8 cellular contexts compared by ENCODE assay signal in the genomic region with DNA sequence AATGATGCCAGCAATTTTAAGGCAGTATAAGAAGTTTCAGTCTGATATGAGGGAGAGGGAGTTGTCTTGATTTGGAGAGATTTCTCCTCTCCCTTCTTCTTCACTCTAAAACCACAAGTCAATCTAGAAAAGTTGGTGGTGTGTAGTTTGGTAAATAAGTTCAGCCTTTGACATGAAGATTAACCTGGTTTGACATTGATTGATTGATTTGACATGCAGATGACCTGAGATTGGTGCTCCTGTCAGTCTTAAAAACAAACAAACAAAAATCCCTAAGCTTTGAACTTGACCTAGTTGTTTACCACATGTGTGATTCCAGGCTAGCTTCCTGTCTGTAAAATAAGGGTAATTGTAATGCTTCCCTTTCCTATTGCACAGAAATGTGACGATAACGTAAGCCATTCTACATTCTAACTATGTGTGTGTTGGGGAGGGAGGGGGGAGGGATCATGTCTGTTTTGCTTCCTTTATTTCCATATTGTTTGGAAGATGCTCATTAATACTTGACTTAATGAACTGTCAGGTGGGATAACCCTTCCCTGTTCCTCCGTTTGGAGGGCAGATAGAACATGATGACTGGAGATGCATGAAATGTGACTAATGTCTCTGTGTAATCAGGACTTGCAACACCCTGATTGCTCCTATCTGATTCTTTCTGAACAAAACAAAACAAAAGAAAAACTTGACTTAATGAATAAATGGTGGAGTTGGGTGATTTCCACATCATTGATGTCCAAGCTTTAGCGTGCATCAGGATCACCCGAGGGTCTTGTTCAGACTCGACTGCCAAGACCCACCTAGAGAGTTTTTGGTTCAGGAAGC.
DNase-seq lines count a peak whose midpoint lies in the region; ATAC-seq and TF ChIP-seq lines count a peak whose summit lies in the region.

No MANE protein-coding gene starts in this region.

- DNase-seq in AG04450 (ENCODE audit: low read depth, low spot score) (peak; percentile 42), astrocyte of the cerebellum (ENCODE audit: low read depth) (peak; percentile 6), memory B cell (ENCODE audit: low spot score in 2 of 2) (no peak), NCI-H2107 treated with DMSO at 0.1 percent for 48 hours (lab: John Stamatoyannopoulos, UW; ENCODE audit: unreplicated experiment) (no peak)
- DNase-seq in activated CD8-positive, alpha-beta memory T cell treated with anti-CD3 and anti-CD28 coated beads for 24 hours = no peak

- H3K4me3 ChIP-seq in AG04450 (ENCODE audit: low read depth, low read length) (peak overlapping the region; percentile 17; the same call in 1 of the 2 replicates), KMS-11 (IDR thresholded peaks at IDR 0.05; ENCODE audit: insufficient read depth, low read depth, low read length) (no peak overlapping the region), astrocyte of the cerebellum (ENCODE audit: low read depth, low read length) (peak overlapping the region; percentile 38)

- H3K4me2 ChIP-seq in KMS-11 = 0 out of 2 replicates have a peak overlapping the region, but pooled peaks have one; percentile 9

- no peaks in the 10 kb centered on the region for H4K20me1 ChIP-seq in KMS-11 (ENCODE audit: insufficient read depth)

- CTCF ChIA-PET in AG04450 (lab: Charles Lee) = interaction anchor here (0.5 to 5.7 kb wide), 24 partner anchors 8 to 272 kb away, joined by 3 to 50 read pairs (median 4); no protein-coding TSS in a partner anchor

- no peak overlapping the region for H3K27ac ChIP-seq in AG04450 (ENCODE audit: low read depth, low read length)
- H3K27ac ChIP-seq in KMS-11 = no peak overlapping the region

- H3K27me3 ChIP-seq in AG04450 (ENCODE audit: control insufficient read depth, insufficient read depth, low read length) (peaks cover 10% of the 10 kb centered on the region), KMS-11 (ENCODE audit: insufficient read depth, low read depth) (no peaks in the 10 kb centered on the region)

- H3K79me2 ChIP-seq in KMS-11 (ENCODE audit: insufficient read depth, low read depth) = no peaks in the 10 kb centered on the region

- no peaks in the 10 kb centered on the region; the same call in 1 of the 2 replicates for H3K9me3 ChIP-seq in AG04450 (ENCODE audit: control insufficient read depth, insufficient read depth, low read length)

- peaks cover 20% of the 10 kb centered on the region for H3K4me1 Mint-ChIP-seq in memory B cell

- no peak overlapping the region for H3K27ac Mint-ChIP-seq in memory B cell

- peaks cover 8% of the 10 kb centered on the region for H3K27me3 Mint-ChIP-seq in memory B cell

- H3K4me1 ChIP-seq in KMS-11 (ENCODE audit: low read depth, poor library complexity, severe bottlenecking) = no peaks in the 10 kb centered on the region

- H3K4me3 Mint-ChIP-seq in memory B cell = peak overlapping the region; percentile 77

- POLR2A ChIA-PET in AG04450 (lab: Yijun Ruan, JAX) = no interaction called here

- TF ChIP-seq CTCF in AG04450 (IDR thresholded peaks at IDR 0.05; ENCODE audit: low read depth, low read length) (no peak), KMS-11 (conservative IDR thresholded peaks at IDR 0.05; ENCODE audit: low read depth, low read length) (no peak), astrocyte of the cerebellum (IDR thresholded peaks at IDR 0.05; ENCODE audit: low read depth, low read length, missing control alignments) (no peak)

- no peaks in the 10 kb centered on the region for H3K36me3 ChIP-seq in KMS-11 (ENCODE audit: insufficient read depth)

- in situ Hi-C loops in astrocyte of the cerebellum (cut with HindIII; ENCODE audit: low sequenced_read_pairs) = no loop called here

- ATAC-seq in memory B cell (ENCODE audit: low read depth) (no peak), GM21723 (IDR thresholded peaks at IDR 0.05; ENCODE audit: unreplicated experiment) (no peak), GM18907 (IDR thresholded peaks at IDR 0.05; ENCODE audit: unreplicated experiment) (no peak)

- H3K9ac ChIP-seq in KMS-11 = no peak overlapping the region

- no peaks in the 10 kb centered on the region for H3K9me3 Mint-ChIP-seq in memory B cell

- peak overlapping the region; percentile 49; the same call in 1 of the 2 replicates for H2AFZ ChIP-seq in KMS-11 (ENCODE audit: low read depth)

- H3K36me3 Mint-ChIP-seq in memory B cell = no peaks in the 10 kb centered on the region

Comparison
In these comparisons a context has a peak if more than half of its experiments do, and no peak if none do; other contexts are left out.
1. DNase-seq: peak in AG04450 (single experiment) and astrocyte of the cerebellum (single experiment); none in memory B cell (0 of 2), NCI-H2107 treated with DMSO at 0.1 percent for 48 hours (single experiment) and activated CD8-positive, alpha-beta memory T cell treated with anti-CD3 and anti-CD28 coated beads for 24 hours (single experiment).